In the genomic region with DNA sequence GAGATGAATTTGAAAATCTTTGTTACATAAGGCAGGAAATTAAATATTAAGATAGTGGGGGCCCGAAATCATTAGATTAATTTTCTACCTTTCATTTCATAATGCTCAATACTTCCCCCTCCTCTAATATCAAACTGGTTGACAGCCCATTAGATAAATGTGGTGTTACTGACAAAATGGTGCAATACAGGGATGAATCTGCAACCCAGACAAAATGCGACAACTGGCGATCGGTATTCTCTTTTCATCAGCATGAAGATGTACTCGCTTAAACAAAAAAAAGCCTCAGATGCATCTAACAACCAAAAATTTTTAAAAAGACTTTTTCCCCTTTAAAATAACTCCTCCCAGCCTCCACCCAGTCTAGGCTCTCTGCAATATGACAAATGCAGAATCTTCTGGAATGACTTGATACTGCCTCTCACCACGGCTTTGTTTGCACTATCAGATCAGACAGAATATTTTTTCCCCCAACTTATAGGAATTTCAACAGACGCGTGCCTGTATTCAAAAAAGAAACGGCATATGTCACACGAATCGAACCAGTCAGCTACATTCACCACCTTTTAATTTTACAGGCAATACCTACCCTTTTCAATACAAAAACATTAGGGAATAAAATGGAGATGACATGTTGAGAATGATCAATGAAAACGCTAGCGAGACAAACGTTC, we compare ENCODE assay signal across 8 cellular contexts. TPM values are rescaled to one million over a fixed set of nuclear protein-coding genes. Genes with fewer than 3 reads are reported as not detected.
DNase-seq lines count a peak whose midpoint lies in the region; ATAC-seq lines count a peak whose summit lies in the region.

No MANE protein-coding gene starts in this region.

- CTCF ChIA-PET in activated CD8-positive, alpha-beta memory T cell treated with anti-CD3 and anti-CD28 coated beads, Interleukin-2, amount 10 ng/mL, durations not matched to agents 7 days and 5 days (lab: Charles Lee): interaction anchor here (0.7 to 1.8 kb wide), 7 partner anchors 8 to 66 kb away, joined by 3 to 12 read pairs (median 3); no protein-coding TSS in a partner anchor
- CTCF ChIA-PET in activated CD4-positive, alpha-beta memory T cell treated with anti-CD3 and anti-CD28 coated beads, Interleukin-2, amount 10 ng/mL, durations not matched to agents 7 days and 5 days (lab: Charles Lee): interaction anchor here (6.0 kb wide), 1 partner anchor 41 kb away, joined by 52 read pairs; no protein-coding TSS in a partner anchor

- H3K4me3 Mint-ChIP-seq in activated CD8-positive, alpha-beta memory T cell treated with anti-CD3 and anti-CD28 coated beads, Interleukin-2, amount 10 ng/mL, durations not matched to agents 7 days and 5 days: peak overlapping the region; percentile 92
- peak overlapping the region; percentile 93 for H3K4me3 Mint-ChIP-seq in activated CD4-positive, alpha-beta memory T cell treated with anti-CD3 and anti-CD28 coated beads, Interleukin-2, amount 10 ng/mL, durations not matched to agents 7 days and 5 days

- H3K9ac ChIP-seq in iPS-18a (ENCODE audit: low read length) (peak overlapping the region; percentile 93), stomach smooth muscle (ENCODE audit: low read length in 2 of 2) (peak overlapping the region; percentile 86 to 89)

- POLR2A ChIA-PET in activated CD4-positive, alpha-beta memory T cell treated with anti-CD3 and anti-CD28 coated beads, Interleukin-2, amount 10 ng/mL, durations not matched to agents 7 days and 5 days (lab: Charles Lee): interaction anchor here (0.8 to 11.4 kb wide), 7 partner anchors 9 to 44 kb away, joined by 3 to 136 read pairs (median 7); no protein-coding TSS in a partner anchor

- peak overlapping the region; percentile 87 for H3K27ac ChIP-seq in iPS-18a (ENCODE audit: low read length)
- H3K27ac ChIP-seq in stomach smooth muscle (ENCODE audit: low read length): peak overlapping the region; percentile 95

- DNase-seq in activated CD8-positive, alpha-beta memory T cell treated with anti-CD3 and anti-CD28 coated beads, Interleukin-2, amount 10 ng/mL, durations not matched to agents 7 days and 5 days: no peak
- DNase-seq in activated CD8-positive, alpha-beta memory T cell treated with anti-CD3 and anti-CD28 coated beads for 24 hours: no peak
- no peak for DNase-seq in activated CD4-positive, alpha-beta memory T cell treated with anti-CD3 and anti-CD28 coated beads, Interleukin-2, amount 10 ng/mL, durations not matched to agents 7 days and 5 days
- DNase-seq in GOT3 (lab: John Stamatoyannopoulos, UW): no peak
- no peak for DNase-seq in NCI-H524 treated with DMSO at 0.1 percent for 48 hours (lab: John Stamatoyannopoulos, UW)

- no peaks in the 10 kb centered on the region for H3K9me3 ChIP-seq in iPS-18a (ENCODE audit: control insufficient read depth, low read depth, low read length)
- no peaks in the 10 kb centered on the region for H3K9me3 ChIP-seq in stomach smooth muscle (ENCODE audit: control insufficient read depth in 2 of 2, low read length in 2 of 2)

- H3K36me3 ChIP-seq in iPS-18a (ENCODE audit: control insufficient read depth, low read depth, low read length): peaks cover 27% of the 10 kb centered on the region
- no peaks in the 10 kb centered on the region for H3K36me3 ChIP-seq in stomach smooth muscle (ENCODE audit: control insufficient read depth in 2 of 2, insufficient read depth in 2 of 2, low read length in 2 of 2)

- H3K9me3 Mint-ChIP-seq in activated CD8-positive, alpha-beta memory T cell treated with anti-CD3 and anti-CD28 coated beads, Interleukin-2, amount 10 ng/mL, durations not matched to agents 7 days and 5 days (ENCODE audit: low read depth): no peaks in the 10 kb centered on the region
- H3K9me3 Mint-ChIP-seq in activated CD4-positive, alpha-beta memory T cell treated with anti-CD3 and anti-CD28 coated beads, Interleukin-2, amount 10 ng/mL, durations not matched to agents 7 days and 5 days: no peaks in the 10 kb centered on the region

- H3K27me3 ChIP-seq in iPS-18a (ENCODE audit: control insufficient read depth, insufficient read depth, low read length) (no peaks in the 10 kb centered on the region), stomach smooth muscle (ENCODE audit: control insufficient read depth in 1 of 2, insufficient read depth in 2 of 2, low read length in 2 of 2) (no peaks in the 10 kb centered on the region)

- H3K27ac Mint-ChIP-seq in activated CD8-positive, alpha-beta memory T cell treated with anti-CD3 and anti-CD28 coated beads, Interleukin-2, amount 10 ng/mL, durations not matched to agents 7 days and 5 days: peak overlapping the region; percentile 93
- peak overlapping the region; percentile 94 for H3K27ac Mint-ChIP-seq in activated CD4-positive, alpha-beta memory T cell treated with anti-CD3 and anti-CD28 coated beads, Interleukin-2, amount 10 ng/mL, durations not matched to agents 7 days and 5 days

- H3K27me3 Mint-ChIP-seq in activated CD8-positive, alpha-beta memory T cell treated with anti-CD3 and anti-CD28 coated beads, Interleukin-2, amount 10 ng/mL, durations not matched to agents 7 days and 5 days: no peaks in the 10 kb centered on the region
- H3K27me3 Mint-ChIP-seq in activated CD4-positive, alpha-beta memory T cell treated with anti-CD3 and anti-CD28 coated beads, Interleukin-2, amount 10 ng/mL, durations not matched to agents 7 days and 5 days: no peaks in the 10 kb centered on the region

- peak overlapping the region; percentile 94 for H3K4me3 ChIP-seq in iPS-18a (ENCODE audit: low read length)
- H3K4me3 ChIP-seq in stomach smooth muscle (ENCODE audit: low read length in 2 of 2): peak overlapping the region; percentile 85 to 90

- H3K4me1 Mint-ChIP-seq in activated CD8-positive, alpha-beta memory T cell treated with anti-CD3 and anti-CD28 coated beads, Interleukin-2, amount 10 ng/mL, durations not matched to agents 7 days and 5 days: peaks cover 43% of the 10 kb centered on the region
- peaks cover 47% of the 10 kb centered on the region for H3K4me1 Mint-ChIP-seq in activated CD4-positive, alpha-beta memory T cell treated with anti-CD3 and anti-CD28 coated beads, Interleukin-2, amount 10 ng/mL, durations not matched to agents 7 days and 5 days

- H3K4me1 ChIP-seq in iPS-18a (ENCODE audit: control insufficient read depth, low read depth, low read length) (peaks cover 28% of the 10 kb centered on the region), stomach smooth muscle (ENCODE audit: control insufficient read depth, insufficient read depth, low read length) (peaks cover 17% of the 10 kb centered on the region)

- ATAC-seq in activated CD8-positive, alpha-beta memory T cell treated with anti-CD3 and anti-CD28 coated beads, Interleukin-2, amount 10 ng/mL, durations not matched to agents 7 days and 5 days: no peak
- no peak for ATAC-seq in HG03139 (IDR thresholded peaks at IDR 0.05; ENCODE audit: unreplicated experiment)

- H3K36me3 Mint-ChIP-seq in activated CD8-positive, alpha-beta memory T cell treated with anti-CD3 and anti-CD28 coated beads, Interleukin-2, amount 10 ng/mL, durations not matched to agents 7 days and 5 days: peaks cover 34% of the 10 kb centered on the region
- H3K36me3 Mint-ChIP-seq in activated CD4-positive, alpha-beta memory T cell treated with anti-CD3 and anti-CD28 coated beads, Interleukin-2, amount 10 ng/mL, durations not matched to agents 7 days and 5 days (ENCODE audit: low read depth): peaks cover 41% of the 10 kb centered on the region

RNA-seq across cellular contexts. Expression of gene YWHAG, which starts 1.3 kb away (rescaled TPM):
- total RNA-seq in activated CD8-positive, alpha-beta memory T cell treated with anti-CD3 and anti-CD28 coated beads, Interleukin-2, amount 10 ng/mL, durations not matched to agents 7 days and 5 days: 100 to 1,000 TPM in 1 of 2 experiments, 10 to 100 TPM in 1; 80.8 to 115 TPM
- 10 to 100 TPM; 83.1 to 84.8 TPM for total RNA-seq in activated CD4-positive, alpha-beta memory T cell treated with anti-CD3 and anti-CD28 coated beads, Interleukin-2, amount 10 ng/mL, durations not matched to agents 7 days and 5 days

RNA-seq across cellular contexts. Expression of gene SSC4D, which starts 52.0 kb away (rescaled TPM):
- under 1 TPM; 0.23 to 0.64 TPM for total RNA-seq in activated CD8-positive, alpha-beta memory T cell treated with anti-CD3 and anti-CD28 coated beads, Interleukin-2, amount 10 ng/mL, durations not matched to agents 7 days and 5 days
- under 1 TPM in 1 of 2 experiments, not detected in 1; 0.30 TPM for total RNA-seq in activated CD4-positive, alpha-beta memory T cell treated with anti-CD3 and anti-CD28 coated beads, Interleukin-2, amount 10 ng/mL, durations not matched to agents 7 days and 5 days

RNA-seq across cellular contexts. Expression of gene HSPB1, which starts 55.0 kb away (rescaled TPM):
- 10 to 100 TPM; 36.5 to 62.9 TPM for total RNA-seq in activated CD8-positive, alpha-beta memory T cell treated with anti-CD3 and anti-CD28 coated beads, Interleukin-2, amount 10 ng/mL, durations not matched to agents 7 days and 5 days
- total RNA-seq in activated CD4-positive, alpha-beta memory T cell treated with anti-CD3 and anti-CD28 coated beads, Interleukin-2, amount 10 ng/mL, durations not matched to agents 7 days and 5 days: 10 to 100 TPM; 33.7 to 38.4 TPM
